8 cellular contexts compared by ENCODE assay signal in genomic region chr10:121927361-121927840, GRCh38. TPM values are rescaled to one million over a fixed set of nuclear protein-coding genes. Genes with fewer than 3 reads are reported as not detected.
A peak's percentile ranks its signal among the peaks of the same experiment; 100 is the strongest.
DNase-seq lines count a peak whose midpoint lies in the region; ATAC-seq and TF ChIP-seq lines count a peak whose summit lies in the region.

No MANE protein-coding gene starts in this region.

- H3K4me1 Mint-ChIP-seq in activated T-helper 17 cell treated with anti-CD3 and anti-CD28 coated beads, Interleukin-2, amount 50 U/mL, for 72 hours, result peaks cover 10% of the 10 kb centered on the region

- H3K9ac ChIP-seq in neural cell (ENCODE audit: low read length), result peak overlapping the region; percentile 92

- H3K36me3 Mint-ChIP-seq in activated T-helper 17 cell treated with anti-CD3 and anti-CD28 coated beads, Interleukin-2, amount 50 U/mL, for 72 hours (ENCODE audit: low read depth), result peaks cover 18% of the 10 kb centered on the region

- peak overlapping the region; percentile 73 for H2AFZ ChIP-seq in neural cell (ENCODE audit: low read depth, low read length)

- no peak overlapping the region for H3K4me2 ChIP-seq in neural cell (ENCODE audit: low read length)

- WGBS in thymus, result under 1% methylated on average over 48 of the region's 48 CpGs

- no peak for TF ChIP-seq EP300 in neural cell (conservative IDR thresholded peaks at IDR 0.05; ENCODE audit: poor library complexity, severe bottlenecking)

- H3K9me3 ChIP-seq in neural cell (ENCODE audit: low read length) (no peaks in the 10 kb centered on the region), thymus (ENCODE audit: control insufficient read depth) (no peaks in the 10 kb centered on the region)

- no peaks in the 10 kb centered on the region for H3K27me3 Mint-ChIP-seq in activated T-helper 17 cell treated with anti-CD3 and anti-CD28 coated beads, Interleukin-2, amount 50 U/mL, for 72 hours

- peaks cover 34% of the 10 kb centered on the region for H3K79me2 ChIP-seq in neural cell (replicated peaks; ENCODE audit: insufficient read depth, low read length)

- H3F3A ChIP-seq in neural cell (ENCODE audit: insufficient read depth, low read length, poor library complexity, severe bottlenecking), result no peaks in the 10 kb centered on the region

- H3K36me3 ChIP-seq in neural cell (ENCODE audit: insufficient read depth, low read length) (no peaks in the 10 kb centered on the region), thymus (ENCODE audit: control insufficient read depth, insufficient read depth) (peaks cover 9% of the 10 kb centered on the region)

- H3K9me2 ChIP-seq in neural cell (ENCODE audit: insufficient read depth, low read length), result no peaks in the 10 kb centered on the region

- no peak for TF ChIP-seq CTCF in foreskin fibroblast (IDR thresholded peaks at IDR 0.05; ENCODE audit: low read depth, low read length)
- no peak for TF ChIP-seq CTCF in neural cell (IDR thresholded peaks at IDR 0.05; ENCODE audit: poor library complexity, severe bottlenecking)

- H3K27ac ChIP-seq in neural cell (ENCODE audit: low read length), result peak overlapping the region; percentile 90
- peak overlapping the region; percentile 95 for H3K27ac ChIP-seq in thymus (ENCODE audit: low read depth)

- peak overlapping the region; percentile 97 for H3K27ac Mint-ChIP-seq in activated T-helper 17 cell treated with anti-CD3 and anti-CD28 coated beads, Interleukin-2, amount 50 U/mL, for 72 hours

- H3K27me3 ChIP-seq in neural cell (ENCODE audit: insufficient read depth, low read depth, low read length) (no peaks in the 10 kb centered on the region), thymus (ENCODE audit: control insufficient read depth, insufficient read depth) (no peaks in the 10 kb centered on the region)

- no peaks in the 10 kb centered on the region for H3K4me1 ChIP-seq in thymus (ENCODE audit: control insufficient read depth, insufficient read depth, low read length)

- H3K9me3 Mint-ChIP-seq in activated T-helper 17 cell treated with anti-CD3 and anti-CD28 coated beads, Interleukin-2, amount 50 U/mL, for 72 hours, result no peaks in the 10 kb centered on the region

- peak; percentile 12 for TF ChIP-seq RAD21 in neural cell (conservative IDR thresholded peaks at IDR 0.05)

- peak; percentile 39 for ATAC-seq in HG02938 (IDR thresholded peaks at IDR 0.05; ENCODE audit: unreplicated experiment)
- peak; percentile 78 for ATAC-seq in activated T-helper 17 cell treated with anti-CD3 and anti-CD28 coated beads, Interleukin-2, amount 50 U/mL, for 72 hours (replicated peaks)

- DNase-seq in activated T-cell treated with anti-CD3 and anti-CD28 coated beads for 1 hour (ENCODE audit: low read depth), result peak; percentile 7
- DNase-seq in activated T-cell treated with anti-CD3 and anti-CD28 coated beads, Interleukin-2, amount 50 U/mL, for 1 hour, result no peak
- DNase-seq in NCI-H526 (lab: John Stamatoyannopoulos, UW), result peak; percentile 34 to 65
- peak; percentile 27 to 69 for DNase-seq in foreskin fibroblast

- peak overlapping the region; percentile 97 for H3K4me3 Mint-ChIP-seq in activated T-helper 17 cell treated with anti-CD3 and anti-CD28 coated beads, Interleukin-2, amount 50 U/mL, for 72 hours

- no peaks in the 10 kb centered on the region for H4K20me1 ChIP-seq in neural cell (ENCODE audit: insufficient read depth)

- peak overlapping the region; percentile 88 to 92 for H3K4me3 ChIP-seq in foreskin fibroblast (ENCODE audit: low read depth in 1 of 2, low read length in 2 of 2)
- peak overlapping the region; percentile 96 for H3K4me3 ChIP-seq in neural cell (ENCODE audit: low read length)
- H3K4me3 ChIP-seq in thymus (ENCODE audit: low read length), result peak overlapping the region; percentile 99

TF ChIP-seq in neural cell, 6 proteins besides CTCF, POLR2A, EP300 and RAD21:
- TF ChIP-seq POLR2AphosphoS5 (IDR thresholded peaks at IDR 0.05), result peak; percentile 1
- no peak for TF ChIP-seq TAF1 (IDR thresholded peaks at IDR 0.05; ENCODE audit: low read depth)
- no peak for TF ChIP-seq SMC3 (conservative IDR thresholded peaks at IDR 0.05; ENCODE audit: poor library complexity)

RNA-seq across cellular contexts. Expression of gene ATE1, which starts 0.4 kb away (rescaled TPM):
- 10 to 100 TPM; 16.5 to 24.4 TPM for total RNA-seq in activated T-helper 17 cell treated with anti-CD3 and anti-CD28 coated beads, Interleukin-2, amount 50 U/mL, for 72 hours
- polyA plus RNA-seq in neural cell (17.5 and 23.7 TPM in 2 replicates), thymus (12.0 TPM)
- polyA minus RNA-seq in neural cell, result 64.0 and 66.3 TPM in 2 replicates

RNA-seq across cellular contexts. Expression of gene NSMCE4A, which starts 47.6 kb away (rescaled TPM):
- 10 to 100 TPM; 26.4 to 49.7 TPM for total RNA-seq in activated T-helper 17 cell treated with anti-CD3 and anti-CD28 coated beads, Interleukin-2, amount 50 U/mL, for 72 hours
- polyA plus RNA-seq in neural cell (133 and 138 TPM in 2 replicates), thymus (131 TPM)
- 31.4 and 35.5 TPM in 2 replicates for polyA minus RNA-seq in neural cell
